In genomic region chr19:55451163-55451521, GRCh38 we compare ENCODE assay signal across 14 cellular contexts. TPM values are rescaled to one million over a fixed set of nuclear protein-coding genes. Genes with fewer than 3 reads are reported as not detected.
DNase-seq lines count a peak whose midpoint lies in the region; ATAC-seq and TF ChIP-seq lines count a peak whose summit lies in the region.
"Had no signal": no experiment of that assay in that cellular context is flagged by ENCODE, and none has a peak within 500 bp of the region (broad histone marks: within the 10 kb centered on the region; RNA-seq: fewer than 3 reads in every experiment).

No MANE protein-coding gene starts in this region.

- no TSS peak for BruUV-seq in MCF 10A (replicated peaks; lab: Mats Ljungman, UMichigan)

- 0 to 2% methylated on average over 2 to 33 of the region's 34 CpGs for WGBS in testis, 2 donors

- no peaks in the 10 kb centered on the region for H3K9me3 Mint-ChIP-seq in MCF 10A (ENCODE audit: unreplicated experiment)

- POLR2A ChIA-PET in MCF 10A (lab: Yijun Ruan, JAX) (no interaction called here), RWPE1 (lab: Yijun Ruan, JAX; ENCODE audit: low non-redundant PET) (no interaction called here)

- intact Hi-C loops in breast epithelium (cut with DNase I; ENCODE audit: low total_unique reads) (no loop called here), MCF 10A (cut with micrococcal nuclease) (no loop called here), testis (cut with DNase I; ENCODE audit: low total_unique reads) (no loop called here)

- peaks cover 0 to 15% of the 10 kb centered on the region in 2 donors for H3K4me1 ChIP-seq in breast epithelium
- H3K4me1 ChIP-seq in testis: peaks cover 26% of the 10 kb centered on the region

- peak; percentile 49 for ATAC-seq in T-helper 17 cell
- ATAC-seq: HCT116 had no signal

- H3K36me3 ChIP-seq in breast epithelium: no peaks in the 10 kb centered on the region
- no peaks in the 10 kb centered on the region for H3K36me3 ChIP-seq in testis (ENCODE audit: low read depth, missing control alignments)
- H3K36me3 ChIP-seq: ovary had no signal

- peak overlapping the region in 2 of 3 donors; percentile 4 to 54 for H3K4me3 ChIP-seq in breast epithelium
- peak overlapping the region; percentile 38; the same call in 1 of the 2 replicates for H3K4me3 ChIP-seq in iPS-18c (ENCODE audit: insufficient read depth, low read depth, low read length)
- peak overlapping the region; percentile 7 to 39 for H3K4me3 ChIP-seq in testis
- H3K4me3 ChIP-seq: ovary had no signal

- TF ChIP-seq CTCF in breast epithelium (IDR thresholded peaks at IDR 0.05) (no peak), MCF 10A (IDR thresholded peaks at IDR 0.05; ENCODE audit: unreplicated experiment) (no peak), testis (IDR thresholded peaks at IDR 0.05) (no peak), RWPE1 (conservative IDR thresholded peaks at IDR 0.05; ENCODE audit: low read depth) (no peak)

- H3K27me3 Mint-ChIP-seq in MCF 10A (ENCODE audit: insufficient read depth, unreplicated experiment): peaks cover 12% of the 10 kb centered on the region
- peaks cover 2% of the 10 kb centered on the region for H3K27me3 Mint-ChIP-seq in T-helper 17 cell

- H3K27me3 ChIP-seq in breast epithelium (peaks cover 12 to 30% of the 10 kb centered on the region in 2 donors), testis (no peaks in the 10 kb centered on the region)
- H3K27me3 ChIP-seq: ovary had no signal

- H3K27ac Mint-ChIP-seq in MCF 10A (ENCODE audit: low read depth, unreplicated experiment) (no peak overlapping the region), T-helper 17 cell (no peak overlapping the region)

- H3K27ac ChIP-seq in breast epithelium (no peak overlapping the region), testis (no peak overlapping the region), RWPE1 (no peak overlapping the region)
- H3K27ac ChIP-seq: ovary, spleen had no signal

- no peak overlapping the region for H3K4me3 Mint-ChIP-seq in MCF 10A (ENCODE audit: unreplicated experiment)
- peak overlapping the region; percentile 68 for H3K4me3 Mint-ChIP-seq in T-helper 17 cell

- H3K4me1 Mint-ChIP-seq in MCF 10A (ENCODE audit: insufficient read depth, unreplicated experiment): peaks cover 2% of the 10 kb centered on the region
- H3K4me1 Mint-ChIP-seq in T-helper 17 cell: peaks cover 12% of the 10 kb centered on the region

- H3K9me3 ChIP-seq in breast epithelium (no peaks in the 10 kb centered on the region), T-helper 17 cell (ENCODE audit: control insufficient read depth, low read length, poor library complexity, severe bottlenecking) (no peaks in the 10 kb centered on the region), iPS-18c (ENCODE audit: control insufficient read depth, insufficient read depth, low read length) (no peaks in the 10 kb centered on the region), testis (no peaks in the 10 kb centered on the region)
- H3K9me3 ChIP-seq: ovary, spleen had no signal

- CTCF ChIA-PET in MCF 10A (lab: Yijun Ruan, JAX) (no interaction called here), RWPE1 (lab: Yijun Ruan, JAX) (interaction anchor here (3.6 kb wide), 1 partner anchor 17 kb away, joined by 11 read pairs; no protein-coding TSS in a partner anchor)

- TF ChIP-seq POLR2A in breast epithelium (IDR thresholded peaks at IDR 0.05) (no peak), testis (IDR thresholded peaks at IDR 0.05) (no peak)

- no peaks in the 10 kb centered on the region for H3K36me3 Mint-ChIP-seq in MCF 10A (ENCODE audit: insufficient read depth, unreplicated experiment)
- H3K36me3 Mint-ChIP-seq in T-helper 17 cell (ENCODE audit: low read depth): peaks cover 9% of the 10 kb centered on the region

- DNase-seq in breast epithelium (ENCODE audit: low spot score in 2 of 2) (no peak), MCF 10A (ENCODE audit: unreplicated experiment) (no peak), T-helper 17 cell (no peak), testis (no peak), NAMALWA (ENCODE audit: low spot score) (no peak), RWPE1 (ENCODE audit: low spot score) (no peak), NCI-H524 (lab: John Stamatoyannopoulos, UW) (no peak)
- DNase-seq: glutamatergic neuron, SHP77 treated with DMSO at 0.1 percent for 48 hours, spleen had no signal

RNA-seq across cellular contexts. Expression of gene SHISA7, which starts 8.0 kb away (rescaled TPM):
- total RNA-seq in breast epithelium (under 1 TPM in 1 of 3 donors, not detected in 2; 0.29 TPM), MCF 10A (2022) (not detected in 2 replicates), T-helper 17 cell (not detected), testis (1 to 10 TPM in 1 of 2 donors, under 1 TPM in 1; 0.43 to 1.0 TPM)
- 0.45 TPM for polyA plus RNA-seq in testis (ENCODE audit: insufficient read depth, low read depth, low replicate concordance)
- total RNA-seq: G401, ovary had no signal
- polyA plus RNA-seq: ovary had no signal

RNA-seq across cellular contexts. Expression of gene ISOC2, which starts 10.3 kb away (rescaled TPM):
- total RNA-seq in breast epithelium: 10 to 100 TPM; 42.7 to 71.5 (median 57.0) TPM
- total RNA-seq in MCF 10A (2022): 34.3 and 59.9 TPM in 2 replicates
- 1 to 10 TPM; 6.5 to 7.2 TPM for total RNA-seq in T-helper 17 cell
- total RNA-seq in testis: 10 to 100 TPM; 79.1 to 98.5 TPM
- 107 TPM for polyA plus RNA-seq in testis (ENCODE audit: insufficient read depth, low read depth, low replicate concordance)

RNA-seq across cellular contexts. Expression of gene C19orf85, which starts 13.4 kb away (rescaled TPM):
- total RNA-seq in breast epithelium (not detected), MCF 10A (2022) (0.23 and 0.32 TPM in 2 replicates), T-helper 17 cell (not detected), testis (not detected)
- polyA plus RNA-seq in testis (ENCODE audit: insufficient read depth, low read depth, low replicate concordance): not detected
- total RNA-seq: G401, ovary, spleen had no signal
- polyA plus RNA-seq: ovary, spleen had no signal

RNA-seq across cellular contexts. Expression of gene ZNF628, which starts 25.3 kb away (rescaled TPM):
- 1 to 10 TPM; 2.1 to 4.4 (median 4.3) TPM for total RNA-seq in breast epithelium
- 6.2 and 12.1 TPM in 2 replicates for total RNA-seq in MCF 10A (2022)
- 10 to 100 TPM; 19.4 to 25.5 TPM for total RNA-seq in T-helper 17 cell
- total RNA-seq in testis: 10 to 100 TPM; 31.3 to 53.7 TPM
- 33.8 TPM for polyA plus RNA-seq in testis (ENCODE audit: insufficient read depth, low read depth, low replicate concordance)

RNA-seq across cellular contexts. Expression of gene NAT14, which starts 33.8 kb away (rescaled TPM):
- total RNA-seq in breast epithelium (10 to 100 TPM in 2 of 3 donors, 1 to 10 TPM in 1; 1.9 to 11.3 (median 10.8) TPM), MCF 10A (2022) (16.6 and 22.8 TPM in 2 replicates), T-helper 17 cell (10 to 100 TPM in 1 of 2 donors, 1 to 10 TPM in 1; 9.1 to 11.9 TPM), testis (10 to 100 TPM; 12.0 to 16.0 TPM)
- 17.3 TPM for polyA plus RNA-seq in testis (ENCODE audit: insufficient read depth, low read depth, low replicate concordance)
